ENCODE assay signal across 17 cellular contexts in the genomic region with DNA sequence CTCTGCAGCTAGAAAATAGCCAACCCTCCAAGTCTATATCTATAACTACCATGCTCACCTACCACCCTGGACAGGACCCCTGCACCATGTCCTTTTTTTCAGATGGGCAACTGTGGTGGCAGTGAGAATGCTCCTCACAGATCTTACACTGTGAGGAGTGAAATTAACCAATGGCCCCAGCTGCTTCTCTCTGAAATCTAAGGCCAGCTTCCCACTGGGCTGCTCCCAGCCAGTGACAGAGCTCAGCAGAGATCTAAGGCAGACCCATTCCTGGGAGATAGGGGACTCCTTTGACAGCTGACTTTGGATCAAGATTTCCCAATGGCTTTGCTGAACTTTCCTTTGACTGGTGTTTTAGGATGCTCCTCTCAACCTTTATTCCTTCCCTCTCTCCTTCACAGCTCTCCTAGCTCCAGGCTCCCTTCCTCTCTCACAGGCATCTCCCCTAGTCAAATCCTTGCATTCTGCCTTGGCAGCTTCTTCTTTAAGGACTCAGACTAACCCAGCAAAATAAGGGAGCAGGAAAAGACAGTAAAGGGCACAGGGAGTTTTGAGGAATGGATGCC. TPM values are rescaled to one million over a fixed set of nuclear protein-coding genes. Genes with fewer than 3 reads are reported as not detected.
DNase-seq lines count a peak whose midpoint lies in the region; ATAC-seq, FAIRE-seq and TF ChIP-seq lines count a peak whose summit lies in the region.
"Had no signal": no experiment of that assay in that cellular context is flagged by ENCODE, and none has a peak within 500 bp of the region (broad histone marks: within the 10 kb centered on the region; RNA-seq: fewer than 3 reads in every experiment).

No MANE protein-coding gene starts in this region.

- no peak overlapping the region for H2BK20ac ChIP-seq in IMR-90 (ENCODE audit: low read depth, low read length)

- no peak overlapping the region for H3K4ac ChIP-seq in IMR-90 (ENCODE audit: low read depth, low read length)

- TF ChIP-seq RAD21 in IMR-90 (IDR thresholded peaks at IDR 0.05; ENCODE audit: low read length), result no peak

- POLR2A ChIA-PET in activated CD4-positive, alpha-beta memory T cell treated with anti-CD3 and anti-CD28 coated beads, Interleukin-2, amount 10 ng/mL, durations not matched to agents 7 days and 5 days (lab: Charles Lee), result interaction anchor here (0.9 to 3.6 kb wide), 8 partner anchors 8 to 333 kb away, joined by 4 to 15 read pairs (median 6); partner anchors contain the start of genes FCHSD1, HDAC3, RELL2 and RNF14
- POLR2A ChIA-PET in activated CD4-positive, alpha-beta memory T cell treated with anti-CD3 and anti-CD28 coated beads for 36 hours (lab: Charles Lee), result interaction anchor here (0.6 to 1.3 kb wide), 5 partner anchors 10 to 306 kb away, joined by 3 to 4 read pairs (median 3); partner anchors contain the start of genes PCDHGA11 and RNF14
- POLR2A ChIA-PET in IMR-90 (lab: Charles Lee; ENCODE audit: unreplicated experiment), result no interaction called here
- POLR2A ChIA-PET in endothelial cell of umbilical vein (lab: Charles Lee), result interaction anchor here (0.7 to 1.1 kb wide), 2 partner anchors 9 to 278 kb away, joined by 3 to 4 read pairs; no protein-coding TSS in a partner anchor

- CTCF ChIA-PET in activated CD4-positive, alpha-beta memory T cell treated with anti-CD3 and anti-CD28 coated beads, Interleukin-2, amount 10 ng/mL, durations not matched to agents 7 days and 5 days (lab: Charles Lee), result interaction anchor here (0.5 to 3.7 kb wide), 18 partner anchors 9 to 465 kb away, joined by 3 to 55 read pairs (median 4); partner anchors contain the start of genes PCDH1 and RNF14
- CTCF ChIA-PET in activated CD4-positive, alpha-beta memory T cell treated with anti-CD3 and anti-CD28 coated beads for 36 hours (lab: Charles Lee), result interaction anchor here (0.7 to 3.7 kb wide), 9 partner anchors 9 to 293 kb away, joined by 3 to 47 read pairs (median 6); partner anchors contain the start of gene PCDH1
- CTCF ChIA-PET in IMR-90 (lab: Yijun Ruan, JAX) (interaction anchor here (0.7 to 1.2 kb wide), 2 partner anchors 8 to 277 kb away, joined by 3 to 12 read pairs; no protein-coding TSS in a partner anchor), endothelial cell of umbilical vein (lab: Charles Lee) (interaction anchor here (0.8 to 3.9 kb wide), 10 partner anchors 9 to 277 kb away, joined by 3 to 26 read pairs (median 6); partner anchors contain the start of gene PCDH1)

- H3K27me3 Mint-ChIP-seq in activated CD4-positive, alpha-beta memory T cell treated with anti-CD3 and anti-CD28 coated beads, Interleukin-2, amount 10 ng/mL, durations not matched to agents 7 days and 5 days, result peaks cover 10% of the 10 kb centered on the region
- H3K27me3 Mint-ChIP-seq in activated CD4-positive, alpha-beta memory T cell treated with anti-CD3 and anti-CD28 coated beads for 36 hours, result no peaks in the 10 kb centered on the region

- no peak overlapping the region for H2BK5ac ChIP-seq in IMR-90 (ENCODE audit: low read depth, low read length, poor library complexity, severe bottlenecking)

- intact Hi-C loops in activated CD4-positive, alpha-beta memory T cell treated with anti-CD3 and anti-CD28 coated beads for 36 hours (cut with micrococcal nuclease), result no loop called here
- intact Hi-C loops in IMR-90 (cut with micrococcal nuclease) (no loop called here), endothelial cell of umbilical vein (cut with micrococcal nuclease) (loop anchor here (5.0 kb wide), 1 partner anchor 329 kb away; the partner anchor contains the start of gene GNPDA1)

- no peak overlapping the region for H3K4me3 Mint-ChIP-seq in activated CD4-positive, alpha-beta memory T cell treated with anti-CD3 and anti-CD28 coated beads, Interleukin-2, amount 10 ng/mL, durations not matched to agents 7 days and 5 days
- H3K4me3 Mint-ChIP-seq in activated CD4-positive, alpha-beta memory T cell treated with anti-CD3 and anti-CD28 coated beads for 36 hours, result no peak overlapping the region

- no TSS peak for BruUV-seq in IMR-90 (replicated peaks; lab: Mats Ljungman, UMichigan)
- no TSS peak for BruUV-seq in endothelial cell of umbilical vein (replicated peaks; lab: Mats Ljungman, UMichigan)

- TF ChIP-seq CTCF in IMR-90 (conservative IDR thresholded peaks at IDR 0.05; ENCODE audit: low read depth, low read length) (no peak), endothelial cell of umbilical vein (IDR thresholded peaks at IDR 0.05; ENCODE audit: extremely low read depth in 1 of 2, insufficient read depth in 1 of 2, low read depth in 1 of 2, low read length in 2 of 2) (no peak), neutrophil (IDR thresholded peaks at IDR 0.05) (no peak)

- peak overlapping the region; percentile 18 for H3K27ac Mint-ChIP-seq in activated CD4-positive, alpha-beta memory T cell treated with anti-CD3 and anti-CD28 coated beads, Interleukin-2, amount 10 ng/mL, durations not matched to agents 7 days and 5 days
- no peak overlapping the region for H3K27ac Mint-ChIP-seq in activated CD4-positive, alpha-beta memory T cell treated with anti-CD3 and anti-CD28 coated beads for 36 hours
- H3K27ac Mint-ChIP-seq: nephron progenitor cell had no signal

- TF ChIP-seq POLR2A in IMR-90 (IDR thresholded peaks at IDR 0.05; ENCODE audit: low read depth, low read length) (no peak), endothelial cell of umbilical vein (IDR thresholded peaks at IDR 0.05; ENCODE audit: low read depth, low read length) (no peak)

- H3K4me1 Mint-ChIP-seq in activated CD4-positive, alpha-beta memory T cell treated with anti-CD3 and anti-CD28 coated beads, Interleukin-2, amount 10 ng/mL, durations not matched to agents 7 days and 5 days, result peaks cover 42% of the 10 kb centered on the region
- H3K4me1 Mint-ChIP-seq in activated CD4-positive, alpha-beta memory T cell treated with anti-CD3 and anti-CD28 coated beads for 36 hours (ENCODE audit: low read depth), result peaks cover 19% of the 10 kb centered on the region

- H4K20me1 ChIP-seq in IMR-90 (ENCODE audit: insufficient read depth, low read length) (no peaks in the 10 kb centered on the region), endothelial cell of umbilical vein (replicated peaks; ENCODE audit: control insufficient read depth, extremely low read depth, insufficient read depth, low read length) (no peaks in the 10 kb centered on the region)

- dilution Hi-C loops in IMR-90 (cut with HindIII; ENCODE audit: low sequenced_read_pairs, unreplicated experiment) (no loop called here), endothelial cell of umbilical vein (cut with MboI; ENCODE audit: extremely low pct_ligation_motif_present, low sequenced_read_pairs) (no loop called here)

- H3K9me1 ChIP-seq in IMR-90 (ENCODE audit: insufficient read depth, low read length) (peaks cover 21% of the 10 kb centered on the region), endothelial cell of umbilical vein (replicated peaks; ENCODE audit: control insufficient read depth, extremely low read depth, insufficient read depth, low read length) (no peaks in the 10 kb centered on the region)

- H2BK15ac ChIP-seq in IMR-90 (ENCODE audit: low read depth, low read length), result no peak overlapping the region

- H2BK120ac ChIP-seq in IMR-90 (ENCODE audit: low read depth, low read length), result no peak overlapping the region

- peak; percentile 82 for FAIRE-seq in endothelial cell of umbilical vein (lab: Jason Lieb, UNC)
- FAIRE-seq: colon had no signal

- no peak overlapping the region for H3K56ac ChIP-seq in IMR-90 (ENCODE audit: extremely low read depth, insufficient read depth, low read length)

- H3K9me3 ChIP-seq in IMR-90 (ENCODE audit: control insufficient read depth, insufficient read depth, low read length) (no peaks in the 10 kb centered on the region), endothelial cell of umbilical vein (replicated peaks; ENCODE audit: control insufficient read depth, insufficient read depth, low read length) (no peaks in the 10 kb centered on the region), neutrophil (no peaks in the 10 kb centered on the region)
- H3K9me3 ChIP-seq: gastrocnemius medialis, HAP-1 had no signal

- peaks cover 4% of the 10 kb centered on the region for H3K36me3 ChIP-seq in IMR-90 (ENCODE audit: control insufficient read depth, insufficient read depth, low read length)
- H3K36me3 ChIP-seq in endothelial cell of umbilical vein (ENCODE audit: control insufficient read depth in 2 of 2, extremely low read depth in 1 of 2, insufficient read depth in 2 of 2, low read length in 2 of 2), result no peaks in the 10 kb centered on the region
- peaks cover 16% of the 10 kb centered on the region for H3K36me3 ChIP-seq in neutrophil
- H3K36me3 ChIP-seq: gastrocnemius medialis, HAP-1 had no signal

- no peak overlapping the region for H4K8ac ChIP-seq in IMR-90 (ENCODE audit: low read depth in 2 of 2, low read length in 2 of 2)

- H3K27ac ChIP-seq in IMR-90 (ENCODE audit: insufficient read depth, low read length) (no peak overlapping the region), endothelial cell of umbilical vein (ENCODE audit: insufficient read depth, low read depth, low read length) (peak overlapping the region; percentile 100), neutrophil (peak overlapping the region; percentile 99)

- H3K4me2 ChIP-seq in IMR-90 (ENCODE audit: low read depth, low read length), result no peak overlapping the region
- peak overlapping the region; percentile 9 for H3K4me2 ChIP-seq in endothelial cell of umbilical vein (ENCODE audit: insufficient read depth, low read length)

- H2AK5ac ChIP-seq in IMR-90 (ENCODE audit: low read depth, low read length), result no peak overlapping the region

- H4K91ac ChIP-seq in IMR-90 (ENCODE audit: insufficient read depth, low read depth, low read length), result no peak overlapping the region

- peaks cover 12 to 25% of the 10 kb centered on the region in 2 experiments for H3K79me1 ChIP-seq in IMR-90 (ENCODE audit: low read depth in 1 of 2, low read length in 2 of 2)

- H3K23ac ChIP-seq in IMR-90 (ENCODE audit: low read depth, low read length), result peak overlapping the region; percentile 8; the same call in 1 of the 2 replicates

- peaks cover 5% of the 10 kb centered on the region for H3K36me3 Mint-ChIP-seq in activated CD4-positive, alpha-beta memory T cell treated with anti-CD3 and anti-CD28 coated beads, Interleukin-2, amount 10 ng/mL, durations not matched to agents 7 days and 5 days (ENCODE audit: low read depth)
- H3K36me3 Mint-ChIP-seq in activated CD4-positive, alpha-beta memory T cell treated with anti-CD3 and anti-CD28 coated beads for 36 hours, result no peaks in the 10 kb centered on the region

- H3K4me1 ChIP-seq in IMR-90 (ENCODE audit: control insufficient read depth, insufficient read depth, low read length) (peaks cover 18% of the 10 kb centered on the region), endothelial cell of umbilical vein (ENCODE audit: control insufficient read depth, extremely low read depth, insufficient read depth, low read length) (peaks cover 51% of the 10 kb centered on the region), neutrophil (ENCODE audit: control insufficient read depth in 1 of 2, insufficient read depth in 1 of 2, low read depth in 1 of 2, low read length in 1 of 2) (peaks cover 57 to 61% of the 10 kb centered on the region in 2 experiments)

- H3K14ac ChIP-seq in IMR-90 (replicated peaks; ENCODE audit: low read depth, low read length), result no peak overlapping the region

- H3K27me3 ChIP-seq in IMR-90 (ENCODE audit: control insufficient read depth, insufficient read depth, low read length) (peaks cover 3% of the 10 kb centered on the region), endothelial cell of umbilical vein (ENCODE audit: control insufficient read depth in 2 of 2, insufficient read depth in 2 of 2, low read length in 2 of 2) (no peaks in the 10 kb centered on the region), neutrophil (no peaks in the 10 kb centered on the region)

- H3K4me3 ChIP-seq in IMR-90 (ENCODE audit: insufficient read depth, low read depth, low read length), result no peak overlapping the region
- no peak overlapping the region for H3K4me3 ChIP-seq in endothelial cell of umbilical vein (replicated peaks in 1 of 3; ENCODE audit: insufficient read depth in 1 of 3, low read depth in 1 of 3, low read length in 3 of 3)
- H3K4me3 ChIP-seq in neutrophil (ENCODE audit: low read depth in 1 of 2, low read length in 1 of 2), result peak overlapping the region; percentile 96 to 98
- H3K4me3 ChIP-seq: gastrocnemius medialis, HAP-1 had no signal

- no peak for DNase-seq in activated CD4-positive, alpha-beta memory T cell treated with anti-CD3 and anti-CD28 coated beads, Interleukin-2, amount 10 ng/mL, durations not matched to agents 7 days and 5 days
- DNase-seq in activated CD4-positive, alpha-beta memory T cell treated with anti-CD3 and anti-CD28 coated beads for 36 hours, result no peak
- no peak for DNase-seq in IMR-90
- peak; percentile 31 for DNase-seq in endothelial cell of umbilical vein (ENCODE audit: low read depth, low spot score)
- DNase-seq in NCI-H187 treated with DMSO at 0.1 percent for 48 hours (lab: John Stamatoyannopoulos, UW), result no peak
- DNase-seq in OCI-M2 (lab: John Stamatoyannopoulos, UW; ENCODE audit: unreplicated experiment), result no peak
- DNase-seq: ACHN, NCI-H1436, NCI-H226, nephron progenitor cell, SHP77 treated with DMSO at 0.1 percent for 48 hours had no signal

- no peaks in the 10 kb centered on the region for H3K9me3 Mint-ChIP-seq in activated CD4-positive, alpha-beta memory T cell treated with anti-CD3 and anti-CD28 coated beads, Interleukin-2, amount 10 ng/mL, durations not matched to agents 7 days and 5 days
- H3K9me3 Mint-ChIP-seq in activated CD4-positive, alpha-beta memory T cell treated with anti-CD3 and anti-CD28 coated beads for 36 hours, result no peaks in the 10 kb centered on the region
- H3K9me3 Mint-ChIP-seq: activated T-helper 1 cell treated with anti-CD3 and anti-CD28 coated beads, Interleukin-12 subunit alpha, Interleukin-12 subunit beta, Interleukin-2, Interleukin-4 antibody, amounts not matched to agents 30 ng/mL and 10 ng/mL and 1 ng/mL, durations not matched to agents 14 hours and 24 hours and 36 hours; nephron progenitor cell had no signal

- H3K18ac ChIP-seq in IMR-90 (ENCODE audit: low read depth, low read length), result no peak overlapping the region

- no peak overlapping the region for H2AK9ac ChIP-seq in IMR-90 (replicated peaks; ENCODE audit: low read depth, low read length, poor library complexity)

- ATAC-seq in IMR-90 (ENCODE audit: low read depth), result no peak
- no peak for ATAC-seq in GM18861 (IDR thresholded peaks at IDR 0.05; ENCODE audit: unreplicated experiment)

- in situ Hi-C loops in IMR-90 (cut with MboI; ENCODE audit: low sequenced_read_pairs), result loop anchor here (25.0 kb wide), 1 partner anchor 429 kb away; the partner anchor contains the start of gene NDFIP1

- H4K5ac ChIP-seq in IMR-90 (ENCODE audit: low read depth, low read length), result no peak overlapping the region

- H2AFZ ChIP-seq in IMR-90 (replicated peaks; ENCODE audit: low read length, poor library complexity), result no peak overlapping the region
- H2AFZ ChIP-seq in endothelial cell of umbilical vein (ENCODE audit: low read depth, low read length), result peak overlapping the region; percentile 11

- no peak overlapping the region for H3K9ac ChIP-seq in IMR-90 (ENCODE audit: low read depth, low read length)
- peak overlapping the region; percentile 14 for H3K9ac ChIP-seq in endothelial cell of umbilical vein (replicated peaks; ENCODE audit: extremely low read depth, insufficient read depth, low read length)

- H3K79me2 ChIP-seq in endothelial cell of umbilical vein (ENCODE audit: control insufficient read depth, insufficient read depth, low read length), result peaks cover 19% of the 10 kb centered on the region

RNA-seq across cellular contexts. Expression of gene ARAP3, which starts 1.6 kb away (rescaled TPM):
- 10 to 100 TPM; 13.6 to 13.9 TPM for total RNA-seq in activated CD4-positive, alpha-beta memory T cell treated with anti-CD3 and anti-CD28 coated beads, Interleukin-2, amount 10 ng/mL, durations not matched to agents 7 days and 5 days
- total RNA-seq in activated CD4-positive, alpha-beta memory T cell treated with anti-CD3 and anti-CD28 coated beads for 36 hours, result 1 to 10 TPM; 5.1 to 5.2 TPM
- total RNA-seq in IMR-90 (2012; rRNA removed) (1.4 and 2.2 TPM in 2 replicates), endothelial cell of umbilical vein (136 and 142 TPM in 2 replicates)
- polyA plus RNA-seq in IMR-90 (2012; rRNA removed) (6.6 and 6.9 TPM in 2 replicates), endothelial cell of umbilical vein (60.6 and 62.1 TPM in 2 replicates)
- 3.8 and 4.4 TPM in 2 replicates for polyA plus RNA-seq in IMR-90 (2012; cell fraction: cytosol; rRNA removed)
- polyA plus RNA-seq in IMR-90 (2012; cell fraction: nucleus; rRNA removed; ENCODE audit: low replicate concordance), result 24.9 and 36.4 TPM in 2 replicates
- polyA plus RNA-seq in endothelial cell of umbilical vein (2011; cell fraction: cytosol; rRNA removed), result 58.7 and 63.2 TPM in 2 replicates
- 270 and 334 TPM in 2 replicates for polyA plus RNA-seq in endothelial cell of umbilical vein (2011; cell fraction: nucleus; rRNA removed)
- 91.3 and 94.0 TPM in 2 replicates for polyA plus RNA-seq in endothelial cell of umbilical vein (2012)
- 100 and 107 TPM in 2 replicates for polyA minus RNA-seq in endothelial cell of umbilical vein
- polyA minus RNA-seq in endothelial cell of umbilical vein (2011; cell fraction: cytosol; rRNA and poly(A)+ RNA removed), result 3.4 TPM
- 105 and 115 TPM in 2 replicates for polyA minus RNA-seq in endothelial cell of umbilical vein (2011; cell fraction: nucleus; rRNA and poly(A)+ RNA removed)

RNA-seq across cellular contexts. Expression of gene FCHSD1, which starts 32.5 kb away (rescaled TPM):
- 10 to 100 TPM; 69.8 to 71.8 TPM for total RNA-seq in activated CD4-positive, alpha-beta memory T cell treated with anti-CD3 and anti-CD28 coated beads, Interleukin-2, amount 10 ng/mL, durations not matched to agents 7 days and 5 days
- total RNA-seq in activated CD4-positive, alpha-beta memory T cell treated with anti-CD3 and anti-CD28 coated beads for 36 hours, result 10 to 100 TPM; 40.1 to 46.0 TPM
- total RNA-seq in IMR-90 (2012; rRNA removed) (32.8 and 33.2 TPM in 2 replicates), endothelial cell of umbilical vein (37.0 and 37.1 TPM in 2 replicates)
- polyA plus RNA-seq in IMR-90 (2012; rRNA removed) (58.7 and 62.1 TPM in 2 replicates), endothelial cell of umbilical vein (34.8 and 35.1 TPM in 2 replicates)
- 28.5 and 58.9 TPM in 2 replicates for polyA plus RNA-seq in IMR-90 (2012; cell fraction: cytosol; rRNA removed)
- 598 and 798 TPM in 2 replicates for polyA plus RNA-seq in IMR-90 (2012; cell fraction: nucleus; rRNA removed; ENCODE audit: low replicate concordance)
- 11.9 and 19.6 TPM in 2 replicates for polyA plus RNA-seq in endothelial cell of umbilical vein (2011; cell fraction: cytosol; rRNA removed)
- 319 and 330 TPM in 2 replicates for polyA plus RNA-seq in endothelial cell of umbilical vein (2011; cell fraction: nucleus; rRNA removed)
- 26.0 and 32.5 TPM in 2 replicates for polyA plus RNA-seq in endothelial cell of umbilical vein (2012)
- polyA minus RNA-seq in endothelial cell of umbilical vein, result 27.4 and 30.0 TPM in 2 replicates
- polyA minus RNA-seq in endothelial cell of umbilical vein (2011; cell fraction: cytosol; rRNA and poly(A)+ RNA removed), result 1.6 TPM
- 49.2 and 52.4 TPM in 2 replicates for polyA minus RNA-seq in endothelial cell of umbilical vein (2011; cell fraction: nucleus; rRNA and poly(A)+ RNA removed)

RNA-seq across cellular contexts. Expression of gene RELL2, which starts 46.9 kb away (rescaled TPM):
- 10 to 100 TPM; 18.8 to 19.4 TPM for total RNA-seq in activated CD4-positive, alpha-beta memory T cell treated with anti-CD3 and anti-CD28 coated beads, Interleukin-2, amount 10 ng/mL, durations not matched to agents 7 days and 5 days
- total RNA-seq in activated CD4-positive, alpha-beta memory T cell treated with anti-CD3 and anti-CD28 coated beads for 36 hours, result 10 to 100 TPM; 17.8 to 17.9 TPM
- total RNA-seq in IMR-90 (2012; rRNA removed) (2.2 TPM in 2 replicates), endothelial cell of umbilical vein (3.1 and 3.6 TPM in 2 replicates)
- polyA plus RNA-seq in IMR-90 (2012; rRNA removed) (7.6 and 9.1 TPM in 2 replicates), endothelial cell of umbilical vein (3.4 and 4.8 TPM in 2 replicates)
- polyA plus RNA-seq in IMR-90 (2012; cell fraction: cytosol; rRNA removed), result 6.7 and 7.8 TPM in 2 replicates
- polyA plus RNA-seq in IMR-90 (2012; cell fraction: nucleus; rRNA removed; ENCODE audit: low replicate concordance), result 18.2 and 44.0 TPM in 2 replicates
- polyA plus RNA-seq in endothelial cell of umbilical vein (2011; cell fraction: cytosol; rRNA removed), result 2.7 and 3.4 TPM in 2 replicates
- polyA plus RNA-seq in endothelial cell of umbilical vein (2011; cell fraction: nucleus; rRNA removed), result 14.0 and 16.1 TPM in 2 replicates
- 1.5 and 2.3 TPM in 2 replicates for polyA plus RNA-seq in endothelial cell of umbilical vein (2012)
- 0.70 and 1.2 TPM in 2 replicates for polyA minus RNA-seq in endothelial cell of umbilical vein
- 0.51 TPM for polyA minus RNA-seq in endothelial cell of umbilical vein (2011; cell fraction: cytosol; rRNA and poly(A)+ RNA removed)
- 1.0 and 2.7 TPM in 2 replicates for polyA minus RNA-seq in endothelial cell of umbilical vein (2011; cell fraction: nucleus; rRNA and poly(A)+ RNA removed)

RNA-seq across cellular contexts. Expression of gene HDAC3, which starts 47.0 kb away (rescaled TPM):
- 10 to 100 TPM; 72.0 to 77.9 TPM for total RNA-seq in activated CD4-positive, alpha-beta memory T cell treated with anti-CD3 and anti-CD28 coated beads, Interleukin-2, amount 10 ng/mL, durations not matched to agents 7 days and 5 days
- total RNA-seq in activated CD4-positive, alpha-beta memory T cell treated with anti-CD3 and anti-CD28 coated beads for 36 hours, result 10 to 100 TPM; 65.2 to 71.5 TPM
- 71.7 and 84.2 TPM in 2 replicates for total RNA-seq in IMR-90 (2012; rRNA removed)
- polyA plus RNA-seq in IMR-90 (2012; rRNA removed), result 78.6 and 89.7 TPM in 2 replicates
- 46.2 and 62.2 TPM in 2 replicates for polyA plus RNA-seq in IMR-90 (2012; cell fraction: cytosol; rRNA removed)
- polyA plus RNA-seq in IMR-90 (2012; cell fraction: nucleus; rRNA removed; ENCODE audit: low replicate concordance), result 123 and 229 TPM in 2 replicates
- total RNA-seq in endothelial cell of umbilical vein, result 58.5 and 60.2 TPM in 2 replicates
- 74.7 and 75.5 TPM in 2 replicates for polyA plus RNA-seq in endothelial cell of umbilical vein
- 64.0 and 66.6 TPM in 2 replicates for polyA plus RNA-seq in endothelial cell of umbilical vein (2011; cell fraction: cytosol; rRNA removed)
- 164 and 169 TPM in 2 replicates for polyA plus RNA-seq in endothelial cell of umbilical vein (2011; cell fraction: nucleus; rRNA removed)
- polyA plus RNA-seq in endothelial cell of umbilical vein (2012), result 28.3 and 43.8 TPM in 2 replicates
- polyA minus RNA-seq in endothelial cell of umbilical vein, result 83.2 and 85.6 TPM in 2 replicates
- 32.5 TPM for polyA minus RNA-seq in endothelial cell of umbilical vein (2011; cell fraction: cytosol; rRNA and poly(A)+ RNA removed)
- polyA minus RNA-seq in endothelial cell of umbilical vein (2011; cell fraction: nucleus; rRNA and poly(A)+ RNA removed), result 40.8 and 58.4 TPM in 2 replicates

Comparison
In these comparisons a context has a peak if more than half of its experiments do, and no peak if none do; other contexts are left out.
1. H3K4me3 ChIP-seq: peak in neutrophil (2 of 2); none in IMR-90 (single experiment) and endothelial cell of umbilical vein (0 of 3).